ENCODE assay signal across 1 cellular context in the genomic region with DNA sequence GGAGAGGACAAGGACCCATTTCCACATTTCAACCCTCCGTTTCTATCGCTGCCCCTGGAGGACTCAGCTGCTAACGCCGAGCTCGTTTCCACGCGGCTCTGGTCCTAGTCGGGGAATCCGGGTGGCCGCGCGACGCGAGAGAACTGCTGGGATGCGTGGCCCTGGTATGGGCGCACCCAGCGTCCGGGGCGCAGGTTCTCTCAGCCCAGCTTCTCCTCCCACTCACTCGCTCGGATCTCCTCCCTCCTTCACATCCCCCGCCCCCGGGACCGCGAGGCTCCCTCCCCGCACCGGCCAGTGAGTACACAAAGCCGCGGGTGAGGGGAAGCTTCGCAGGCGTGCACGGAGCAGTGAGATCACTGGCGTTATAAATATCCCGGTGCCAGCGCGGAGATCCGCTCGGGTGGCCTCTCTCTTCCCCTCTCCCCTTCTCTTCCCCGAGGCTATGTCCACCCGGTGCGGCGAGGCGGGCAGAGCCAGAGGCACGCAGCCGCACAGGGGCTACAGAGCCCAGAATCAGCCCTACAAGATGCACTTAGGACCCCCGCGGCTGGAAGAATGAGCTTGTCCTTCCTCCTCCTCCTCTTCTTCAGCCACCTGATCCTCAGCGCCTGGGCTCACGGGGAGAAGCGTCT.
TF ChIP-seq lines count a peak whose summit lies in the region.

A gene with protein sequence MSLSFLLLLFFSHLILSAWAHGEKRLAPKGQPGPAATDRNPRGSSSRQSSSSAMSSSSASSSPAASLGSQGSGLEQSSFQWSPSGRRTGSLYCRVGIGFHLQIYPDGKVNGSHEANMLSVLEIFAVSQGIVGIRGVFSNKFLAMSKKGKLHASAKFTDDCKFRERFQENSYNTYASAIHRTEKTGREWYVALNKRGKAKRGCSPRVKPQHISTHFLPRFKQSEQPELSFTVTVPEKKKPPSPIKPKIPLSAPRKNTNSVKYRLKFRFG (plus strand): TSS at position 398 of the 635 bp plus-strand sequence. CDS start 161 bp downstream, at position 559.

TF ChIP-seq in K562, 482 proteins besides CTCF, POLR2A, EP300 and RAD21 (continued from another document and continues in another):
- TF ChIP-seq, protein P1, sequence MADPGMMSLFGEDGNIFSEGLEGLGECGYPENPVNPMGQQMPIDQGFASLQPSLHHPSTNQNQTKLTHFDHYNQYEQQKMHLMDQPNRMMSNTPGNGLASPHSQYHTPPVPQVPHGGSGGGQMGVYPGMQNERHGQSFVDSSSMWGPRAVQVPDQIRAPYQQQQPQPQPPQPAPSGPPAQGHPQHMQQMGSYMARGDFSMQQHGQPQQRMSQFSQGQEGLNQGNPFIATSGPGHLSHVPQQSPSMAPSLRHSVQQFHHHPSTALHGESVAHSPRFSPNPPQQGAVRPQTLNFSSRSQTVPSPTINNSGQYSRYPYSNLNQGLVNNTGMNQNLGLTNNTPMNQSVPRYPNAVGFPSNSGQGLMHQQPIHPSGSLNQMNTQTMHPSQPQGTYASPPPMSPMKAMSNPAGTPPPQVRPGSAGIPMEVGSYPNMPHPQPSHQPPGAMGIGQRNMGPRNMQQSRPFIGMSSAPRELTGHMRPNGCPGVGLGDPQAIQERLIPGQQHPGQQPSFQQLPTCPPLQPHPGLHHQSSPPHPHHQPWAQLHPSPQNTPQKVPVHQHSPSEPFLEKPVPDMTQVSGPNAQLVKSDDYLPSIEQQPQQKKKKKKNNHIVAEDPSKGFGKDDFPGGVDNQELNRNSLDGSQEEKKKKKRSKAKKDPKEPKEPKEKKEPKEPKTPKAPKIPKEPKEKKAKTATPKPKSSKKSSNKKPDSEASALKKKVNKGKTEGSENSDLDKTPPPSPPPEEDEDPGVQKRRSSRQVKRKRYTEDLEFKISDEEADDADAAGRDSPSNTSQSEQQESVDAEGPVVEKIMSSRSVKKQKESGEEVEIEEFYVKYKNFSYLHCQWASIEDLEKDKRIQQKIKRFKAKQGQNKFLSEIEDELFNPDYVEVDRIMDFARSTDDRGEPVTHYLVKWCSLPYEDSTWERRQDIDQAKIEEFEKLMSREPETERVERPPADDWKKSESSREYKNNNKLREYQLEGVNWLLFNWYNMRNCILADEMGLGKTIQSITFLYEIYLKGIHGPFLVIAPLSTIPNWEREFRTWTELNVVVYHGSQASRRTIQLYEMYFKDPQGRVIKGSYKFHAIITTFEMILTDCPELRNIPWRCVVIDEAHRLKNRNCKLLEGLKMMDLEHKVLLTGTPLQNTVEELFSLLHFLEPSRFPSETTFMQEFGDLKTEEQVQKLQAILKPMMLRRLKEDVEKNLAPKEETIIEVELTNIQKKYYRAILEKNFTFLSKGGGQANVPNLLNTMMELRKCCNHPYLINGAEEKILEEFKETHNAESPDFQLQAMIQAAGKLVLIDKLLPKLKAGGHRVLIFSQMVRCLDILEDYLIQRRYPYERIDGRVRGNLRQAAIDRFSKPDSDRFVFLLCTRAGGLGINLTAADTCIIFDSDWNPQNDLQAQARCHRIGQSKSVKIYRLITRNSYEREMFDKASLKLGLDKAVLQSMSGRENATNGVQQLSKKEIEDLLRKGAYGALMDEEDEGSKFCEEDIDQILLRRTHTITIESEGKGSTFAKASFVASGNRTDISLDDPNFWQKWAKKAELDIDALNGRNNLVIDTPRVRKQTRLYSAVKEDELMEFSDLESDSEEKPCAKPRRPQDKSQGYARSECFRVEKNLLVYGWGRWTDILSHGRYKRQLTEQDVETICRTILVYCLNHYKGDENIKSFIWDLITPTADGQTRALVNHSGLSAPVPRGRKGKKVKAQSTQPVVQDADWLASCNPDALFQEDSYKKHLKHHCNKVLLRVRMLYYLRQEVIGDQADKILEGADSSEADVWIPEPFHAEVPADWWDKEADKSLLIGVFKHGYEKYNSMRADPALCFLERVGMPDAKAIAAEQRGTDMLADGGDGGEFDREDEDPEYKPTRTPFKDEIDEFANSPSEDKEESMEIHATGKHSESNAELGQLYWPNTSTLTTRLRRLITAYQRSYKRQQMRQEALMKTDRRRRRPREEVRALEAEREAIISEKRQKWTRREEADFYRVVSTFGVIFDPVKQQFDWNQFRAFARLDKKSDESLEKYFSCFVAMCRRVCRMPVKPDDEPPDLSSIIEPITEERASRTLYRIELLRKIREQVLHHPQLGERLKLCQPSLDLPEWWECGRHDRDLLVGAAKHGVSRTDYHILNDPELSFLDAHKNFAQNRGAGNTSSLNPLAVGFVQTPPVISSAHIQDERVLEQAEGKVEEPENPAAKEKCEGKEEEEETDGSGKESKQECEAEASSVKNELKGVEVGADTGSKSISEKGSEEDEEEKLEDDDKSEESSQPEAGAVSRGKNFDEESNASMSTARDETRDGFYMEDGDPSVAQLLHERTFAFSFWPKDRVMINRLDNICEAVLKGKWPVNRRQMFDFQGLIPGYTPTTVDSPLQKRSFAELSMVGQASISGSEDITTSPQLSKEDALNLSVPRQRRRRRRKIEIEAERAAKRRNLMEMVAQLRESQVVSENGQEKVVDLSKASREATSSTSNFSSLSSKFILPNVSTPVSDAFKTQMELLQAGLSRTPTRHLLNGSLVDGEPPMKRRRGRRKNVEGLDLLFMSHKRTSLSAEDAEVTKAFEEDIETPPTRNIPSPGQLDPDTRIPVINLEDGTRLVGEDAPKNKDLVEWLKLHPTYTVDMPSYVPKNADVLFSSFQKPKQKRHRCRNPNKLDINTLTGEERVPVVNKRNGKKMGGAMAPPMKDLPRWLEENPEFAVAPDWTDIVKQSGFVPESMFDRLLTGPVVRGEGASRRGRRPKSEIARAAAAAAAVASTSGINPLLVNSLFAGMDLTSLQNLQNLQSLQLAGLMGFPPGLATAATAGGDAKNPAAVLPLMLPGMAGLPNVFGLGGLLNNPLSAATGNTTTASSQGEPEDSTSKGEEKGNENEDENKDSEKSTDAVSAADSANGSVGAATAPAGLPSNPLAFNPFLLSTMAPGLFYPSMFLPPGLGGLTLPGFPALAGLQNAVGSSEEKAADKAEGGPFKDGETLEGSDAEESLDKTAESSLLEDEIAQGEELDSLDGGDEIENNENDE (IDR thresholded peaks at IDR 0.05; ENCODE audit: low read depth, low read length): no peak
- no peak for TF ChIP-seq ZNF217 (CRISPR knock-in tag; IDR thresholded peaks at IDR 0.05)
- TF ChIP-seq, protein P2, sequence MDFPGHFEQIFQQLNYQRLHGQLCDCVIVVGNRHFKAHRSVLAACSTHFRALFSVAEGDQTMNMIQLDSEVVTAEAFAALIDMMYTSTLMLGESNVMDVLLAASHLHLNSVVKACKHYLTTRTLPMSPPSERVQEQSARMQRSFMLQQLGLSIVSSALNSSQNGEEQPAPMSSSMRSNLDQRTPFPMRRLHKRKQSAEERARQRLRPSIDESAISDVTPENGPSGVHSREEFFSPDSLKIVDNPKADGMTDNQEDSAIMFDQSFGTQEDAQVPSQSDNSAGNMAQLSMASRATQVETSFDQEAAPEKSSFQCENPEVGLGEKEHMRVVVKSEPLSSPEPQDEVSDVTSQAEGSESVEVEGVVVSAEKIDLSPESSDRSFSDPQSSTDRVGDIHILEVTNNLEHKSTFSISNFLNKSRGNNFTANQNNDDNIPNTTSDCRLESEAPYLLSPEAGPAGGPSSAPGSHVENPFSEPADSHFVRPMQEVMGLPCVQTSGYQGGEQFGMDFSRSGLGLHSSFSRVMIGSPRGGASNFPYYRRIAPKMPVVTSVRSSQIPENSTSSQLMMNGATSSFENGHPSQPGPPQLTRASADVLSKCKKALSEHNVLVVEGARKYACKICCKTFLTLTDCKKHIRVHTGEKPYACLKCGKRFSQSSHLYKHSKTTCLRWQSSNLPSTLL (IDR thresholded peaks at IDR 0.05): no peak
- no peak for TF ChIP-seq ZNF699 (CRISPR knock-in tag; IDR thresholded peaks at IDR 0.05; ENCODE audit: insufficient replicate concordance)
- peak; percentile 69 for TF ChIP-seq POLR2B (IDR thresholded peaks at IDR 0.05; ENCODE audit: low read depth, partially characterized antibody)
- TF ChIP-seq NUFIP1 (IDR thresholded peaks at IDR 0.05; ENCODE audit: partially characterized antibody): no peak
- 0 out of 4 replicates have a peak, but pooled peaks of 1 of the 2 experiments have one; percentile 57 for TF ChIP-seq TEAD1 (CRISPR knock-in tag; IDR thresholded peaks at IDR 0.05)
- TF ChIP-seq, protein P3, sequence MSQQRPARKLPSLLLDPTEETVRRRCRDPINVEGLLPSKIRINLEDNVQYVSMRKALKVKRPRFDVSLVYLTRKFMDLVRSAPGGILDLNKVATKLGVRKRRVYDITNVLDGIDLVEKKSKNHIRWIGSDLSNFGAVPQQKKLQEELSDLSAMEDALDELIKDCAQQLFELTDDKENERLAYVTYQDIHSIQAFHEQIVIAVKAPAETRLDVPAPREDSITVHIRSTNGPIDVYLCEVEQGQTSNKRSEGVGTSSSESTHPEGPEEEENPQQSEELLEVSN (IDR thresholded peaks at IDR 0.05; ENCODE audit: borderline replicate concordance in 1 of 2, extremely low read depth in 1 of 2, insufficient read depth in 1 of 2, insufficient read length in 1 of 2, low read depth in 1 of 2, low read length in 1 of 2, poor library complexity in 1 of 2, severe bottlenecking in 1 of 2): peak; percentile 38 to 49
- TF ChIP-seq PCBP2 (IDR thresholded peaks at IDR 0.05; ENCODE audit: low read depth, low read length, poor library complexity, severe bottlenecking): no peak
- no peak for TF ChIP-seq PHTF2 (CRISPR knock-in tag; IDR thresholded peaks at IDR 0.05)
- 0 out of 2 replicates have a peak, but pooled peaks have one; percentile 28 for TF ChIP-seq SMAD4 (CRISPR knock-in tag; conservative IDR thresholded peaks at IDR 0.05)
- no peak for TF ChIP-seq CREB1 (IDR thresholded peaks at IDR 0.05)
- TF ChIP-seq CREB1 (CRISPR knock-in tag; IDR thresholded peaks at IDR 0.05): no peak
- TF ChIP-seq XRCC5 (IDR thresholded peaks at IDR 0.05; ENCODE audit: low read depth, low read length): no peak
- TF ChIP-seq, protein P4, sequence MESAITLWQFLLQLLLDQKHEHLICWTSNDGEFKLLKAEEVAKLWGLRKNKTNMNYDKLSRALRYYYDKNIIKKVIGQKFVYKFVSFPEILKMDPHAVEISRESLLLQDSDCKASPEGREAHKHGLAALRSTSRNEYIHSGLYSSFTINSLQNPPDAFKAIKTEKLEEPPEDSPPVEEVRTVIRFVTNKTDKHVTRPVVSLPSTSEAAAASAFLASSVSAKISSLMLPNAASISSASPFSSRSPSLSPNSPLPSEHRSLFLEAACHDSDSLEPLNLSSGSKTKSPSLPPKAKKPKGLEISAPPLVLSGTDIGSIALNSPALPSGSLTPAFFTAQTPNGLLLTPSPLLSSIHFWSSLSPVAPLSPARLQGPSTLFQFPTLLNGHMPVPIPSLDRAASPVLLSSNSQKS (CRISPR knock-in tag; IDR thresholded peaks at IDR 0.05): no peak
- TF ChIP-seq, protein P5, sequence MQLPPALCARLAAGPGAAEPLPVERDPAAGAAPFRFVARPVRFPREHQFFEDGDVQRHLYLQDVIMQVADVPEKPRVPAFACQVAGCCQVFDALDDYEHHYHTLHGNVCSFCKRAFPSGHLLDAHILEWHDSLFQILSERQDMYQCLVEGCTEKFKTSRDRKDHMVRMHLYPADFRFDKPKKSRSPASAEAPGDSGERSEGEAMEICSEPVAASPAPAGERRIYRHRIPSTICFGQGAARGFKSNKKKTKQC (CRISPR knock-in tag; IDR thresholded peaks at IDR 0.05): no peak
- TF ChIP-seq, protein P6, sequence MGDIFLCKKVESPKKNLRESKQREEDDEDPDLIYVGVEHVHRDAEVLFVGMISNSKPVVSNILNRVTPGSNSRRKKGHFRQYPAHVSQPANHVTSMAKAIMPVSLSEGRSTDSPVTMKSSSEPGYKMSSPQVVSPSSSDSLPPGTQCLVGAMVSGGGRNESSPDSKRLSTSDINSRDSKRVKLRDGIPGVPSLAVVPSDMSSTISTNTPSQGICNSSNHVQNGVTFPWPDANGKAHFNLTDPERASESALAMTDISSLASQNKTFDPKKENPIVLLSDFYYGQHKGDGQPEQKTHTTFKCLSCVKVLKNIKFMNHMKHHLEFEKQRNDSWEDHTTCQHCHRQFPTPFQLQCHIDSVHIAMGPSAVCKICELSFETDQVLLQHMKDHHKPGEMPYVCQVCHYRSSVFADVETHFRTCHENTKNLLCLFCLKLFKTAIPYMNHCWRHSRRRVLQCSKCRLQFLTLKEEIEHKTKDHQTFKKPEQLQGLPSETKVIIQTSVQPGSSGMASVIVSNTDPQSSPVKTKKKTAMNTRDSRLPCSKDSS (IDR thresholded peaks at IDR 0.05; ENCODE audit: low read depth, partially characterized antibody): no peak
- TF ChIP-seq, protein P7, sequence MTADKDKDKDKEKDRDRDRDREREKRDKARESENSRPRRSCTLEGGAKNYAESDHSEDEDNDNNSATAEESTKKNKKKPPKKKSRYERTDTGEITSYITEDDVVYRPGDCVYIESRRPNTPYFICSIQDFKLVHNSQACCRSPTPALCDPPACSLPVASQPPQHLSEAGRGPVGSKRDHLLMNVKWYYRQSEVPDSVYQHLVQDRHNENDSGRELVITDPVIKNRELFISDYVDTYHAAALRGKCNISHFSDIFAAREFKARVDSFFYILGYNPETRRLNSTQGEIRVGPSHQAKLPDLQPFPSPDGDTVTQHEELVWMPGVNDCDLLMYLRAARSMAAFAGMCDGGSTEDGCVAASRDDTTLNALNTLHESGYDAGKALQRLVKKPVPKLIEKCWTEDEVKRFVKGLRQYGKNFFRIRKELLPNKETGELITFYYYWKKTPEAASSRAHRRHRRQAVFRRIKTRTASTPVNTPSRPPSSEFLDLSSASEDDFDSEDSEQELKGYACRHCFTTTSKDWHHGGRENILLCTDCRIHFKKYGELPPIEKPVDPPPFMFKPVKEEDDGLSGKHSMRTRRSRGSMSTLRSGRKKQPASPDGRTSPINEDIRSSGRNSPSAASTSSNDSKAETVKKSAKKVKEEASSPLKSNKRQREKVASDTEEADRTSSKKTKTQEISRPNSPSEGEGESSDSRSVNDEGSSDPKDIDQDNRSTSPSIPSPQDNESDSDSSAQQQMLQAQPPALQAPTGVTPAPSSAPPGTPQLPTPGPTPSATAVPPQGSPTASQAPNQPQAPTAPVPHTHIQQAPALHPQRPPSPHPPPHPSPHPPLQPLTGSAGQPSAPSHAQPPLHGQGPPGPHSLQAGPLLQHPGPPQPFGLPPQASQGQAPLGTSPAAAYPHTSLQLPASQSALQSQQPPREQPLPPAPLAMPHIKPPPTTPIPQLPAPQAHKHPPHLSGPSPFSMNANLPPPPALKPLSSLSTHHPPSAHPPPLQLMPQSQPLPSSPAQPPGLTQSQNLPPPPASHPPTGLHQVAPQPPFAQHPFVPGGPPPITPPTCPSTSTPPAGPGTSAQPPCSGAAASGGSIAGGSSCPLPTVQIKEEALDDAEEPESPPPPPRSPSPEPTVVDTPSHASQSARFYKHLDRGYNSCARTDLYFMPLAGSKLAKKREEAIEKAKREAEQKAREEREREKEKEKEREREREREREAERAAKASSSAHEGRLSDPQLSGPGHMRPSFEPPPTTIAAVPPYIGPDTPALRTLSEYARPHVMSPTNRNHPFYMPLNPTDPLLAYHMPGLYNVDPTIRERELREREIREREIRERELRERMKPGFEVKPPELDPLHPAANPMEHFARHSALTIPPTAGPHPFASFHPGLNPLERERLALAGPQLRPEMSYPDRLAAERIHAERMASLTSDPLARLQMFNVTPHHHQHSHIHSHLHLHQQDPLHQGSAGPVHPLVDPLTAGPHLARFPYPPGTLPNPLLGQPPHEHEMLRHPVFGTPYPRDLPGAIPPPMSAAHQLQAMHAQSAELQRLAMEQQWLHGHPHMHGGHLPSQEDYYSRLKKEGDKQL (CRISPR knock-in tag; IDR thresholded peaks at IDR 0.05; ENCODE audit: borderline replicate concordance): no peak
- TF ChIP-seq PHB (CRISPR knock-in tag; IDR thresholded peaks at IDR 0.05): no peak
